In genomic region chr13:108342369-108343289, GRCh38 we compare ENCODE assay signal across 8 cellular contexts.
DNase-seq lines count a peak whose midpoint lies in the region; ATAC-seq and TF ChIP-seq lines count a peak whose summit lies in the region.

No MANE protein-coding gene starts in this region.

- no peak overlapping the region for H3K4me3 Mint-ChIP-seq in activated T-helper 2 cell treated with anti-CD3 and anti-CD28 coated beads, Interferon-gamma antibody, Interleukin-2, Interleukin-4, amounts not matched to agents 10 μg/mL and 5 μg/mL and 100 μg/mL, durations not matched to agents 14 hours and 24 hours and 36 hours (ENCODE audit: low read depth)

- no peak overlapping the region for H3K9ac ChIP-seq in Karpas-422 (ENCODE audit: low read length)
- no peak overlapping the region for H3K9ac ChIP-seq in SU-DHL-6 (ENCODE audit: low read length)

- H3K4me3 ChIP-seq in Karpas-422 (ENCODE audit: low read length), result no peak overlapping the region
- H3K4me3 ChIP-seq in SU-DHL-6 (ENCODE audit: insufficient read depth, low read length, poor library complexity, severe bottlenecking), result no peak overlapping the region
- H3K4me3 ChIP-seq in fibroblast of villous mesenchyme (ENCODE audit: low read depth, low read length), result no peak overlapping the region

- H4K20me1 ChIP-seq in Karpas-422 (ENCODE audit: insufficient read depth, low read depth, low read length) (no peaks in the 10 kb centered on the region), SU-DHL-6 (ENCODE audit: low read depth, low read length) (no peaks in the 10 kb centered on the region)

- no peak overlapping the region for H3K27ac ChIP-seq in Karpas-422 (ENCODE audit: low read length)
- H3K27ac ChIP-seq in SU-DHL-6 (ENCODE audit: low read depth, low read length), result no peak overlapping the region

- no peaks in the 10 kb centered on the region for H3K4me1 ChIP-seq in Karpas-422 (ENCODE audit: low read length)

- TF ChIP-seq CTCF in SU-DHL-6 (IDR thresholded peaks at IDR 0.05; ENCODE audit: insufficient read depth, low read length, poor library complexity, severe bottlenecking), result peak; percentile 38
- peak; percentile 58 for TF ChIP-seq CTCF in fibroblast of villous mesenchyme (IDR thresholded peaks at IDR 0.05; ENCODE audit: insufficient read depth, low read depth, low read length)

- DNase-seq in DMS153 (lab: John Stamatoyannopoulos, UW), result peak; percentile 7
- DNase-seq in Karpas-422, result peak; percentile 45
- DNase-seq in fibroblast of villous mesenchyme (ENCODE audit: low read depth), result peak; percentile 42
- DNase-seq in sciatic nerve (ENCODE audit: low spot score), result no peak
- no peak for DNase-seq in HEK293T (ENCODE audit: extremely low spot score)
- DNase-seq in activated T-helper 2 cell treated with anti-CD3 and anti-CD28 coated beads, Interferon-gamma antibody, Interleukin-2, Interleukin-4, amounts not matched to agents 10 μg/mL and 5 μg/mL and 100 μg/mL, durations not matched to agents 14 hours and 24 hours and 36 hours (ENCODE audit: low spot score), result no peak

- ATAC-seq in GM19043 (IDR thresholded peaks at IDR 0.05; ENCODE audit: low read depth, unreplicated experiment) (peak; percentile 48), sciatic nerve (peak; percentile 80)

- H2AFZ ChIP-seq in Karpas-422 (ENCODE audit: low read length) (no peak overlapping the region), SU-DHL-6 (ENCODE audit: low read depth, low read length, severe bottlenecking) (no peak overlapping the region)

- H3K36me3 ChIP-seq in Karpas-422 (ENCODE audit: insufficient read depth, low read length), result no peaks in the 10 kb centered on the region
- no peaks in the 10 kb centered on the region for H3K36me3 ChIP-seq in SU-DHL-6 (ENCODE audit: low read length)

- intact Hi-C loops in sciatic nerve (cut with DNase I), result no loop called here
- intact Hi-C loops in activated T-helper 2 cell treated with anti-CD3 and anti-CD28 coated beads, Interferon-gamma antibody, Interleukin-2, Interleukin-4, amounts not matched to agents 10 μg/mL and 5 μg/mL and 100 μg/mL, durations not matched to agents 14 hours and 24 hours and 36 hours (cut with micrococcal nuclease), result loop anchor here (2.0 to 10.0 kb wide), 2 partner anchors 72 to 118 kb away; no protein-coding TSS in a partner anchor

- H3K36me3 Mint-ChIP-seq in activated T-helper 2 cell treated with anti-CD3 and anti-CD28 coated beads, Interferon-gamma antibody, Interleukin-2, Interleukin-4, amounts not matched to agents 10 μg/mL and 5 μg/mL and 100 μg/mL, durations not matched to agents 14 hours and 24 hours and 36 hours (ENCODE audit: low read depth), result no peaks in the 10 kb centered on the region

- CTCF ChIA-PET in HEK293T (lab: Yijun Ruan, JAX), result no interaction called here

- H3K4me2 ChIP-seq in Karpas-422 (ENCODE audit: low read depth, low read length, poor library complexity, severe bottlenecking), result no peak overlapping the region
- no peak overlapping the region for H3K4me2 ChIP-seq in SU-DHL-6 (ENCODE audit: low read depth, low read length, poor library complexity, severe bottlenecking)

- H3K79me2 ChIP-seq in Karpas-422 (ENCODE audit: low read length) (no peaks in the 10 kb centered on the region), SU-DHL-6 (ENCODE audit: insufficient read depth, low read length) (no peaks in the 10 kb centered on the region)

- no peaks in the 10 kb centered on the region for H3K27me3 ChIP-seq in Karpas-422 (ENCODE audit: low read length)
- no peaks in the 10 kb centered on the region for H3K27me3 ChIP-seq in SU-DHL-6 (ENCODE audit: low read length)

- H3K4me1 Mint-ChIP-seq in activated T-helper 2 cell treated with anti-CD3 and anti-CD28 coated beads, Interferon-gamma antibody, Interleukin-2, Interleukin-4, amounts not matched to agents 10 μg/mL and 5 μg/mL and 100 μg/mL, durations not matched to agents 14 hours and 24 hours and 36 hours (ENCODE audit: low read depth), result peaks cover 15% of the 10 kb centered on the region

- H3K27me3 Mint-ChIP-seq in activated T-helper 2 cell treated with anti-CD3 and anti-CD28 coated beads, Interferon-gamma antibody, Interleukin-2, Interleukin-4, amounts not matched to agents 10 μg/mL and 5 μg/mL and 100 μg/mL, durations not matched to agents 14 hours and 24 hours and 36 hours (ENCODE audit: low read depth), result peaks cover 16% of the 10 kb centered on the region

- H3K9me3 ChIP-seq in Karpas-422 (ENCODE audit: low read length) (no peaks in the 10 kb centered on the region), SU-DHL-6 (ENCODE audit: insufficient read depth, low read length) (no peaks in the 10 kb centered on the region)

- H3K27ac Mint-ChIP-seq in activated T-helper 2 cell treated with anti-CD3 and anti-CD28 coated beads, Interferon-gamma antibody, Interleukin-2, Interleukin-4, amounts not matched to agents 10 μg/mL and 5 μg/mL and 100 μg/mL, durations not matched to agents 14 hours and 24 hours and 36 hours, result no peak overlapping the region

- H3K9me2 ChIP-seq in Karpas-422 (replicated peaks; ENCODE audit: insufficient read depth, low read length) (no peaks in the 10 kb centered on the region), SU-DHL-6 (replicated peaks; ENCODE audit: insufficient read depth, low read length) (no peaks in the 10 kb centered on the region)

- POLR2A ChIA-PET in HEK293T (lab: Yijun Ruan, JAX), result no interaction called here

- no peaks in the 10 kb centered on the region for H3F3A ChIP-seq in SU-DHL-6 (ENCODE audit: insufficient read depth)

- no peaks in the 10 kb centered on the region for H3K9me3 Mint-ChIP-seq in activated T-helper 2 cell treated with anti-CD3 and anti-CD28 coated beads, Interferon-gamma antibody, Interleukin-2, Interleukin-4, amounts not matched to agents 10 μg/mL and 5 μg/mL and 100 μg/mL, durations not matched to agents 14 hours and 24 hours and 36 hours

TF ChIP-seq in HEK293T, 16 proteins besides CTCF, POLR2A, EP300 and RAD21:
- TF ChIP-seq LEF1 (IDR thresholded peaks at IDR 0.05; ENCODE audit: borderline replicate concordance) (no peak), SP1 (IDR thresholded peaks at IDR 0.05) (no peak), FOXA1 (IDR thresholded peaks at IDR 0.05) (no peak), BHLHE40 (IDR thresholded peaks at IDR 0.05; ENCODE audit: borderline replicate concordance) (no peak), ELF4 (IDR thresholded peaks at IDR 0.05) (no peak), NFRKB (IDR thresholded peaks at IDR 0.05) (no peak), L3MBTL2 (conservative IDR thresholded peaks at IDR 0.05) (no peak), TARDBP (IDR thresholded peaks at IDR 0.05) (no peak)

Comparison
In these comparisons a context has a peak if more than half of its experiments do, and no peak if none do; other contexts are left out.
1. DNase-seq: peak in DMS153 (single experiment), Karpas-422 (single experiment) and fibroblast of villous mesenchyme (single experiment); none in sciatic nerve (single experiment), HEK293T (single experiment) and activated T-helper 2 cell treated with anti-CD3 and anti-CD28 coated beads, Interferon-gamma antibody, Interleukin-2, Interleukin-4, amounts not matched to agents 10 μg/mL and 5 μg/mL and 100 μg/mL, durations not matched to agents 14 hours and 24 hours and 36 hours (single experiment).